ENCODE assay signal across 21 cellular contexts in genomic region chr1:200838676-200839445, GRCh38. TPM values are rescaled to one million over a fixed set of nuclear protein-coding genes. Genes with fewer than 3 reads are reported as not detected.
DNase-seq lines count a peak whose midpoint lies in the region; ATAC-seq and TF ChIP-seq lines count a peak whose summit lies in the region.
"Had no signal": no experiment of that assay in that cellular context is flagged by ENCODE, and none has a peak within 500 bp of the region (broad histone marks: within the 10 kb centered on the region; RNA-seq: fewer than 3 reads in every experiment).

No MANE protein-coding gene starts in this region.

- DNase-seq in AG10803 (ENCODE audit: low read depth) (peak; percentile 71), HT1080 (ENCODE audit: low read depth) (peak; percentile 42), cardiac fibroblast (ENCODE audit: low read depth in 2 of 2) (peak; percentile 67 to 75), non-pigmented ciliary epithelial cell (ENCODE audit: low read depth) (peak; percentile 23), NCI-H1092 (lab: John Stamatoyannopoulos, UW) (no peak)
- no peak for DNase-seq in activated CD4-positive, alpha-beta memory T cell treated with anti-CD3 and anti-CD28 coated beads for 36 hours
- DNase-seq: anterior cingulate cortex; DMS 273 treated with DMSO at 0.1 percent for 48 hours; GOT3; NCI-H187 treated with DMSO at 0.1 percent for 48 hours; pancreas; Peyer's patch; stimulated activated naive CD4-positive, alpha-beta T cell had no signal

- H3K9me3 Mint-ChIP-seq in activated CD4-positive, alpha-beta memory T cell treated with anti-CD3 and anti-CD28 coated beads for 36 hours, result no peaks in the 10 kb centered on the region

- TF ChIP-seq CTCF in AG10803 (conservative IDR thresholded peaks at IDR 0.05; ENCODE audit: low read length), result no peak
- TF ChIP-seq CTCF in cardiac fibroblast (IDR thresholded peaks at IDR 0.05; ENCODE audit: low read depth, low read length), result no peak

- ATAC-seq in activated CD4-positive, CD25-positive, alpha-beta regulatory T cell treated with anti-CD3 and anti-CD28 coated beads, Interleukin-2, amount 50 U/mL, for 24 hours, result no peak
- ATAC-seq in HG02840 (IDR thresholded peaks at IDR 0.05; ENCODE audit: low FRiP score, unreplicated experiment), result no peak
- ATAC-seq: WTC11 had no signal

- intact Hi-C loops in activated CD4-positive, alpha-beta memory T cell treated with anti-CD3 and anti-CD28 coated beads for 36 hours (cut with micrococcal nuclease), result no loop called here

- H3K4me1 Mint-ChIP-seq in activated CD4-positive, alpha-beta memory T cell treated with anti-CD3 and anti-CD28 coated beads for 36 hours (ENCODE audit: low read depth), result no peaks in the 10 kb centered on the region
- H3K4me1 Mint-ChIP-seq: B cell, WTC11 had no signal

- no peak overlapping the region for H3K27ac Mint-ChIP-seq in activated CD4-positive, alpha-beta memory T cell treated with anti-CD3 and anti-CD28 coated beads for 36 hours
- H3K27ac Mint-ChIP-seq: B cell, WTC11 had no signal

- H3K27me3 Mint-ChIP-seq in activated CD4-positive, alpha-beta memory T cell treated with anti-CD3 and anti-CD28 coated beads for 36 hours, result no peaks in the 10 kb centered on the region
- H3K27me3 Mint-ChIP-seq: B cell had no signal

- H3K4me3 Mint-ChIP-seq in activated CD4-positive, alpha-beta memory T cell treated with anti-CD3 and anti-CD28 coated beads for 36 hours, result no peak overlapping the region
- H3K4me3 Mint-ChIP-seq: B cell, WTC11 had no signal

- H3K4me3 ChIP-seq in AG10803 (ENCODE audit: low read length) (no peak overlapping the region), cardiac fibroblast (replicated peaks in 1 of 2; ENCODE audit: low read depth in 2 of 2, low read length in 2 of 2) (no peak overlapping the region)
- H3K4me3 ChIP-seq: pancreas, Peyer's patch had no signal

- CTCF ChIA-PET in activated CD4-positive, alpha-beta memory T cell treated with anti-CD3 and anti-CD28 coated beads for 36 hours (lab: Charles Lee), result interaction anchor here (1.0 to 2.7 kb wide), 4 partner anchors 13 to 280 kb away, joined by 3 to 24 read pairs (median 6); no protein-coding TSS in a partner anchor

- peaks cover 2% of the 10 kb centered on the region for H3K36me3 Mint-ChIP-seq in activated CD4-positive, alpha-beta memory T cell treated with anti-CD3 and anti-CD28 coated beads for 36 hours

- POLR2A ChIA-PET in activated CD4-positive, alpha-beta memory T cell treated with anti-CD3 and anti-CD28 coated beads for 36 hours (lab: Charles Lee), result no interaction called here

RNA-seq across cellular contexts. Expression of gene GPR25, which starts 33.9 kb away (rescaled TPM):
- total RNA-seq in HT1080 (2014; rRNA removed; shearing (Covaris generic)), result not detected in 2 replicates
- not detected in 2 replicates for polyA plus RNA-seq in HT1080 (2015; cell fraction: cytosol; rRNA removed)
- not detected in 2 replicates for polyA plus RNA-seq in HT1080 (2015; cell fraction: nucleus; rRNA removed)
- not detected for total RNA-seq in activated CD4-positive, alpha-beta memory T cell treated with anti-CD3 and anti-CD28 coated beads for 36 hours
- total RNA-seq: activated CD8-positive, alpha-beta memory T cell treated with anti-CD3 and anti-CD28 coated beads for 36 hours; dermis microvascular lymphatic vessel endothelial cell; left lobe of liver; Peyer's patch; ureter; WTC11 had no signal
- polyA plus RNA-seq: pancreas had no signal

RNA-seq across cellular contexts. Expression of gene INAVA, which starts 55.8 kb away (rescaled TPM):
- not detected in 2 replicates for total RNA-seq in HT1080 (2014; rRNA removed; shearing (Covaris generic))
- 0.06 TPM in 1 of 2 replicates, not detected in the other for polyA plus RNA-seq in HT1080 (2015; cell fraction: cytosol; rRNA removed)
- 0.02 and 0.06 TPM in 2 replicates for polyA plus RNA-seq in HT1080 (2015; cell fraction: nucleus; rRNA removed)
- total RNA-seq in activated CD4-positive, alpha-beta memory T cell treated with anti-CD3 and anti-CD28 coated beads for 36 hours, result not detected
- total RNA-seq: dermis microvascular lymphatic vessel endothelial cell had no signal

Comparison
In these comparisons a context has a peak if more than half of its experiments do, and no peak if none do; other contexts are left out.
1. DNase-seq: peak in AG10803 (single experiment), HT1080 (single experiment), cardiac fibroblast (2 of 2) and non-pigmented ciliary epithelial cell (single experiment); none in activated CD4-positive, alpha-beta memory T cell treated with anti-CD3 and anti-CD28 coated beads for 36 hours (single experiment) and NCI-H1092 (single experiment).